10 cellular contexts compared by ENCODE assay signal in genomic region chr15:63473999-63474809, GRCh38. TPM values are rescaled to one million over a fixed set of nuclear protein-coding genes. Genes with fewer than 3 reads are reported as not detected.
DNase-seq lines count a peak whose midpoint lies in the region; ATAC-seq and TF ChIP-seq lines count a peak whose summit lies in the region.
"Had no signal": no experiment of that assay in that cellular context is flagged by ENCODE, and none has a peak within 500 bp of the region (broad histone marks: within the 10 kb centered on the region; RNA-seq: fewer than 3 reads in every experiment).

No MANE protein-coding gene starts in this region.

- DNase-seq in NCI-H774 (lab: John Stamatoyannopoulos, UW) (peak; percentile 42), left colon (peak; percentile 56 to 79), transverse colon (peak; percentile 74), amygdala (lab: John Stamatoyannopoulos, UW) (no peak)
- DNase-seq in activated naive CD4-positive, alpha-beta T cell treated with anti-CD3 and anti-CD28 coated beads, Interleukin-2, amount 50 U/mL, for 72 hours (ENCODE audit: low spot score in 2 of 2) = peak in 1 of 2 donors; percentile 62

- H3K9me3 ChIP-seq in transverse colon = no peaks in the 10 kb centered on the region

- H3K79me2 ChIP-seq in ACC112 (ENCODE audit: control insufficient read depth, insufficient read depth, low read length, unreplicated experiment) = no peaks in the 10 kb centered on the region

- peak overlapping the region; percentile 58 to 87 for H3K27ac Mint-ChIP-seq in activated naive CD4-positive, alpha-beta T cell treated with anti-CD3 and anti-CD28 coated beads, Interleukin-2, amount 50 U/mL, for 72 hours

- no peak for TF ChIP-seq EP300 in transverse colon (IDR thresholded peaks at IDR 0.05; ENCODE audit: low read depth)

- WGBS in transverse colon (ENCODE audit: low coverage in 1 of 2), 2 donors = 24% methylated on average over 4 of the region's 4 CpGs; no CpG with 5 or more reads in 1 of the 2 donors

- H3K27ac ChIP-seq in ACC112 (ENCODE audit: low read depth, low read length) (peak overlapping the region; percentile 24; the same call in 1 of the 2 replicates), transverse colon (peak overlapping the region; percentile 73 to 82 (median 76))

- H3K36me3 ChIP-seq in ACC112 (ENCODE audit: insufficient read depth, low read length) = no peaks in the 10 kb centered on the region
- no peaks in the 10 kb centered on the region for H3K36me3 ChIP-seq in transverse colon

- H3K4me1 ChIP-seq in ACC112 (ENCODE audit: control insufficient read depth, insufficient read depth, low read length, unreplicated experiment) (peaks cover 36% of the 10 kb centered on the region), transverse colon (peaks cover 15 to 48% (median 32%) of the 10 kb centered on the region in 4 donors)

- TF ChIP-seq POLR2A in GM18526 (IDR thresholded peaks at IDR 0.05; ENCODE audit: extremely low read depth, insufficient read length) = peak; percentile 24
- peak; percentile 30 for TF ChIP-seq POLR2A in transverse colon (IDR thresholded peaks at IDR 0.05)

- no peaks in the 10 kb centered on the region for H3K36me3 Mint-ChIP-seq in activated naive CD4-positive, alpha-beta T cell treated with anti-CD3 and anti-CD28 coated beads, Interleukin-2, amount 50 U/mL, for 72 hours

- peak; percentile 60 for ATAC-seq in HG02970 (IDR thresholded peaks at IDR 0.05; ENCODE audit: low FRiP score, unreplicated experiment)
- ATAC-seq in activated naive CD4-positive, alpha-beta T cell treated with anti-CD3 and anti-CD28 coated beads, Interleukin-2, amount 50 U/mL, for 72 hours = peak; percentile 79 to 85
- ATAC-seq in left colon = peak; percentile 84
- ATAC-seq: HCT116 had no signal

- in situ Hi-C loops in transverse colon (cut with MboI; ENCODE audit: low pct_ligation_motif_present in 1 of 4, low pct_unique_long_range_greater_than_20kb in 1 of 4, low sequenced_read_pairs in 3 of 4) = loop anchor here in 1 of 4 donors (25.0 kb wide), 1 partner anchor 588 kb away; no protein-coding TSS in a partner anchor

- no peak overlapping the region for H2AFZ ChIP-seq in ACC112 (ENCODE audit: low read length, unreplicated experiment)

- H3K9me3 Mint-ChIP-seq in activated naive CD4-positive, alpha-beta T cell treated with anti-CD3 and anti-CD28 coated beads, Interleukin-2, amount 50 U/mL, for 72 hours = no peaks in the 10 kb centered on the region

- intact Hi-C loops in left colon (cut with DNase I, micrococcal nuclease) = no loop called here
- intact Hi-C loops in transverse colon (cut with DNase I; ENCODE audit: low total_unique reads) = no loop called here

- peak in 2 of 5 experiments; percentile 25 to 50 for TF ChIP-seq CTCF in transverse colon (IDR thresholded peaks at IDR 0.05)

- H3K4me3 ChIP-seq in ACC112 (ENCODE audit: low read depth, low read length) (no peak overlapping the region), transverse colon (no peak overlapping the region)
- H3K4me3 ChIP-seq: lung had no signal

- H3K27me3 ChIP-seq in ACC112 (ENCODE audit: insufficient read depth, low read length) = no peaks in the 10 kb centered on the region
- no peaks in the 10 kb centered on the region for H3K27me3 ChIP-seq in transverse colon

RNA-seq across cellular contexts. Expression of gene USP3, which starts 30.2 kb away (rescaled TPM):
- 10 to 100 TPM; 71.4 to 81.4 TPM for total RNA-seq in activated naive CD4-positive, alpha-beta T cell treated with anti-CD3 and anti-CD28 coated beads, Interleukin-2, amount 50 U/mL, for 72 hours
- total RNA-seq in left colon = 10 to 100 TPM; 74.7 to 79.9 TPM
- total RNA-seq in transverse colon = 10 to 100 TPM; 56.1 to 93.0 (median 73.7) TPM

Comparison
In these comparisons a context has a peak if more than half of its experiments do, and no peak if none do; other contexts are left out.
1. DNase-seq: peak in NCI-H774 (single experiment), left colon (2 of 2) and transverse colon (single experiment); none in amygdala (0 of 56).
2. Peak in every context shown above with its lines, with median percentiles within 50 percentile points of each other: ATAC-seq.